8 cellular contexts compared by ENCODE assay signal in the genomic region with DNA sequence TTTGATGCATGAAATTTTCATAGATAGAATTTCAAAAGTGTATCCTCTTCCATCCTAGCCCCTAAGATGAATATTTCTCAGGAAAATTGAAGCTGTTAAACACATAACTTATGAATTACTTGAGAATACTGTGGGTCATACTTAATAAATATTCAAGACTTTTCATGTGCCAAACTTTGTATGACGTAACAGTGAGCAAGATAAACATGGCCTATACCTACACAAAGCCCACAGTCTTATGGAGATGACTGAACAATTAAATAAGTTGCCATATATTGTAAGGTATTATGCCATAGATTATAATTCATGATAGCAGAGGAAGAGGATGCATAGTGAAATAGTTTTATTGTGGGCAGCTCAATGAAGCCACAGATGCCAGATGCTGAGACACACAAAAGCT.
"Had no signal": no experiment of that assay in that cellular context is flagged by ENCODE, and none has a peak within 500 bp of the region (broad histone marks: within the 10 kb centered on the region; RNA-seq: fewer than 3 reads in every experiment).

No MANE protein-coding gene starts in this region.

- ATAC-seq: GM12878 had no signal

- H3K4me3 ChIP-seq: GM12878 had no signal

- DNase-seq: GDM1, GF-D8 had no signal

- FAIRE-seq: G401.6, GM12878, GM12891, GM12892, GM18507, GM19239 had no signal
